29 cellular contexts compared by ENCODE assay signal in genomic region chr7:43509906-43510305, GRCh38.
"Had no signal": no experiment of that assay in that cellular context is flagged by ENCODE, and none has a peak within 500 bp of the region (broad histone marks: within the 10 kb centered on the region; RNA-seq: fewer than 3 reads in every experiment).

No MANE protein-coding gene starts in this region.

- H3K4me1 ChIP-seq: body of pancreas had no signal

- ATAC-seq: activated CD8-positive, alpha-beta T cell treated with anti-CD3 and anti-CD28 coated beads, Interleukin-2, amount 10 ng/mL, durations not matched to agents 7 days and 5 days; body of pancreas had no signal

- H3K27ac ChIP-seq: body of pancreas, KMS-11, PC-9, WERI-Rb-1 had no signal

- H3K4me3 ChIP-seq: body of pancreas, PC-9 had no signal

- H3K4me2 ChIP-seq: KMS-11, PC-9 had no signal

- DNase-seq: activated CD4-positive, alpha-beta T cell treated with anti-CD3 and anti-CD28 coated beads for 1 hour; activated CD4-positive, alpha-beta T cell treated with anti-CD3 and anti-CD28 coated beads for 48 hours; activated CD4-positive, CD25-positive, alpha-beta regulatory T cell; activated CD8-positive, alpha-beta T cell treated with anti-CD3 and anti-CD28 coated beads, Interleukin-2, amount 10 ng/mL, durations not matched to agents 7 days and 5 days; activated gamma-delta T cell; activated naive CD4-positive, alpha-beta T cell treated with Interleukin-2 at 50 U/mL for 16 hours; activated naive CD8-positive, alpha-beta T cell treated with anti-CD3 and anti-CD28 coated beads, Interleukin-2, amount 10 ng/mL, durations not matched to agents 7 days and 5 days; activated T-cell treated with anti-CD3 and anti-CD28 coated beads, Interleukin-2, amount 50 U/mL, for 24 hours; body of pancreas; central memory CD4-positive, alpha-beta T cell; NCI-H1092 treated with DMSO at 0.1 percent for 48 hours; NCI-H1417; NCI-H146; NCI-H187; NCI-H2029 treated with DMSO at 0.1 percent for 48 hours; NCI-H2107; NCI-H2171; NCI-H510A; NCI-H526; NCI-H748 treated with DMSO at 0.1 percent for 48 hours; NK-92 treated with Interleukin-12 subunit alpha and Interleukin-12 subunit beta, amount 100 ng/mL, for 24 hours; PC-9; Right ventricle myocardium superior; SW 1271; T-helper 1 cell; T-helper 2 cell; T-helper 9 cell; WERI-Rb-1 had no signal

- H3K27me3 ChIP-seq: body of pancreas had no signal

- H3K36me3 ChIP-seq: WERI-Rb-1 had no signal

- H3K9ac ChIP-seq: KMS-11 had no signal

- H2AFZ ChIP-seq: PC-9 had no signal

- H3K9me3 ChIP-seq: body of pancreas had no signal
